Comparison of ENCODE assay signal across 13 cellular contexts in the genomic region with DNA sequence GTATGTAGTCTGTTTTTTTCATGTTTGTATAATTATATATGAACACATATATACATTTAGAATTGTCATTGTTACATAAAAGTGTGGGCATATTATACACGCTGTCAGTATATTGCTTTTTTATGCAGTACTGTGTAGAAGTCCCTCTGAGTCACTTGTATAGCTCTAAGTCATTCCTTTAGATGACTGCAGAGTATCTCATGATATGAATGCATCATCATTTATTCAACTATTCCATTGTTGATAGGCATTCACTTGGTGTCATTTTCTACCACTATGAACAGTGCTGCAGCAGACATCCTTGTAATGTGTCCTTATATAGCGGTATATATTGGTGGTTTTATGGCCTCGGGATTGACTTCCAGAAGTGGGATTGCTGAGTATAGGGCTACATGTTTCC.
"Had no signal": no experiment of that assay in that cellular context is flagged by ENCODE, and none has a peak within 500 bp of the region (broad histone marks: within the 10 kb centered on the region; RNA-seq: fewer than 3 reads in every experiment).

No MANE protein-coding gene starts in this region.

- ATAC-seq: activated CD8-positive, alpha-beta memory T cell treated with anti-CD3 and anti-CD28 coated beads, Interleukin-2, amount 10 ng/mL, durations not matched to agents 7 days and 5 days; body of pancreas; effector memory CD8-positive, alpha-beta T cell; naive thymus-derived CD8-positive, alpha-beta T cell; T-cell had no signal

- H3K4me1 ChIP-seq: adrenal gland, body of pancreas, thyroid gland had no signal

- H3K27ac ChIP-seq: adrenal gland, body of pancreas, neutrophil, thyroid gland had no signal

- DNase-seq: activated CD8-positive, alpha-beta memory T cell treated with anti-CD3 and anti-CD28 coated beads, Interleukin-2, amount 10 ng/mL, durations not matched to agents 7 days and 5 days; activated naive CD4-positive, alpha-beta T cell; adrenal gland; body of pancreas; effector memory CD8-positive, alpha-beta T cell; head of caudate nucleus; naive thymus-derived CD8-positive, alpha-beta T cell; retina; stimulated activated CD4-positive, alpha-beta T cell treated with anti-CD3 and anti-CD28 coated beads, Interleukin-4, amount 100 ng/mL, for 24 hours; T-cell; thyroid gland had no signal

- H3K9me3 Mint-ChIP-seq: dendritic cell treated with granulocyte-macrophage colony-stimulating factor and Interleukin-4, amounts not matched to agents 40 ng/mL and 50 ng/mL, for 4 days; effector memory CD8-positive, alpha-beta T cell; naive thymus-derived CD8-positive, alpha-beta T cell; T-cell had no signal

- H3K4me1 Mint-ChIP-seq: T-cell had no signal

- H3K27ac Mint-ChIP-seq: activated CD8-positive, alpha-beta memory T cell treated with anti-CD3 and anti-CD28 coated beads, Interleukin-2, amount 10 ng/mL, durations not matched to agents 7 days and 5 days; dendritic cell treated with granulocyte-macrophage colony-stimulating factor and Interleukin-4, amounts not matched to agents 40 ng/mL and 50 ng/mL, for 4 days; effector memory CD8-positive, alpha-beta T cell; naive thymus-derived CD8-positive, alpha-beta T cell; T-cell had no signal

- H3K4me3 Mint-ChIP-seq: activated CD8-positive, alpha-beta memory T cell treated with anti-CD3 and anti-CD28 coated beads, Interleukin-2, amount 10 ng/mL, durations not matched to agents 7 days and 5 days; dendritic cell treated with granulocyte-macrophage colony-stimulating factor and Interleukin-4, amounts not matched to agents 40 ng/mL and 50 ng/mL, for 4 days; effector memory CD8-positive, alpha-beta T cell; naive thymus-derived CD8-positive, alpha-beta T cell; T-cell had no signal

- H3K27me3 ChIP-seq: adrenal gland, body of pancreas, neutrophil, thyroid gland had no signal

- H3K9me3 ChIP-seq: adrenal gland, body of pancreas, neutrophil, thyroid gland had no signal

- H3K27me3 Mint-ChIP-seq: activated CD8-positive, alpha-beta memory T cell treated with anti-CD3 and anti-CD28 coated beads, Interleukin-2, amount 10 ng/mL, durations not matched to agents 7 days and 5 days; dendritic cell treated with granulocyte-macrophage colony-stimulating factor and Interleukin-4, amounts not matched to agents 40 ng/mL and 50 ng/mL, for 4 days; effector memory CD8-positive, alpha-beta T cell; naive thymus-derived CD8-positive, alpha-beta T cell; T-cell had no signal

- H3K36me3 ChIP-seq: adrenal gland, thyroid gland had no signal

- H3K4me3 ChIP-seq: adrenal gland, body of pancreas, thyroid gland had no signal
